ENCODE assay signal across 27 cellular contexts in the genomic region with DNA sequence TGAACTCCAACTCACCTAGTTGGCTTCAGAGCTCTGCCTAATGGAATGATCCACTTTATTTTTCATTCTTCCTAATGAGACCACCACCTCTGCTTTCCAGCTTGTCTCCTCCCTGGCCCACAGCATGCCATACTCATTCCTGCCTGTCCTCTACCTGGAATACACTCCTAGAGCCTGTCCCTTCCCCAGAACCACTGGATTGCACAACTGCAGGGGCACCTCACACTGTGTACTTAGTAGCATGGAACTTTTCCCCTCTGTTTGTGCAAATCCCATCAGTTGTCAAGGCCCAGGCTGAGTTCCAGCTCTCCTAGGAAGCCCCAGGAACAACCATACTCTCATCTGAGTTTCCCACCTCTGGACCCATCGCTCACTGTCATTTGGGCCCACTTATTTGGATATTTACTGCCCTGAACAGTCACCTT.
"Had no signal": no experiment of that assay in that cellular context is flagged by ENCODE, and none has a peak within 500 bp of the region (broad histone marks: within the 10 kb centered on the region; RNA-seq: fewer than 3 reads in every experiment).

No MANE protein-coding gene starts in this region.

- H3K4me2 ChIP-seq: neural progenitor cell had no signal

- H3K27ac ChIP-seq: esophagus squamous epithelium, heart right ventricle, neural progenitor cell, parathyroid adenoma, sigmoid colon, spleen, suprapubic skin, transverse colon, upper lobe of right lung, uterus had no signal

- H2AFZ ChIP-seq: neural progenitor cell, parathyroid adenoma had no signal

- ATAC-seq: heart right ventricle; left colon; naive thymus-derived CD4-positive, alpha-beta T cell; stimulated activated naive CD8-positive, alpha-beta T cell treated with anti-CD3 and anti-CD28 coated beads, Interleukin-15, amount 100 ng/mL, for 72 hours; upper lobe of right lung had no signal

- DNase-seq: effector CD8-positive, alpha-beta T cell; erythroblast; esophagus squamous epithelium; foreskin melanocyte; glutamatergic neuron; heart right ventricle; hypothalamus; immature natural killer cell; islet precursor cell; kidney glomerular epithelial cell; left colon; mesenchymal stem cell; midbrain; naive thymus-derived CD4-positive, alpha-beta T cell; sigmoid colon; spleen; stimulated activated CD4-positive, alpha-beta T cell treated with anti-CD3 and anti-CD28 coated beads, Interleukin-4, amount 100 ng/mL, for 4 hours; stimulated activated naive CD4-positive, alpha-beta T cell; stimulated activated naive CD8-positive, alpha-beta T cell treated with anti-CD3 and anti-CD28 coated beads, Interleukin-15, amount 100 ng/mL, for 72 hours; transverse colon; upper lobe of right lung; uterus had no signal

- H3K9me3 Mint-ChIP-seq: immature natural killer cell; naive thymus-derived CD4-positive, alpha-beta T cell; nephron; neural progenitor cell; stimulated activated naive CD8-positive, alpha-beta T cell treated with anti-CD3 and anti-CD28 coated beads, Interleukin-15, amount 100 ng/mL, for 72 hours had no signal

- H3K4me1 Mint-ChIP-seq: immature natural killer cell, nephron, neural progenitor cell had no signal

- H3K27me3 Mint-ChIP-seq: naive thymus-derived CD4-positive, alpha-beta T cell; progenitor cell of endocrine pancreas; stimulated activated naive CD8-positive, alpha-beta T cell treated with anti-CD3 and anti-CD28 coated beads, Interleukin-15, amount 100 ng/mL, for 72 hours had no signal

- H3K27ac Mint-ChIP-seq: immature natural killer cell; nephron; neural progenitor cell; progenitor cell of endocrine pancreas; stimulated activated naive CD8-positive, alpha-beta T cell treated with anti-CD3 and anti-CD28 coated beads, Interleukin-15, amount 100 ng/mL, for 72 hours had no signal

- H3K4me3 ChIP-seq: esophagus squamous epithelium, heart right ventricle, neural progenitor cell, sigmoid colon, spleen, suprapubic skin, transverse colon, upper lobe of right lung, uterus had no signal

- H3K4me3 Mint-ChIP-seq: immature natural killer cell; naive thymus-derived CD4-positive, alpha-beta T cell; nephron; neural progenitor cell; stimulated activated naive CD8-positive, alpha-beta T cell treated with anti-CD3 and anti-CD28 coated beads, Interleukin-15, amount 100 ng/mL, for 72 hours had no signal

- H3K27me3 ChIP-seq: esophagus squamous epithelium, heart right ventricle, neural progenitor cell, sigmoid colon, spleen, suprapubic skin, transverse colon, upper lobe of right lung, uterus had no signal

- H3K4me1 ChIP-seq: heart right ventricle, neural progenitor cell, parathyroid adenoma, sigmoid colon, spleen, suprapubic skin, upper lobe of right lung, uterus had no signal

- H3K9me3 ChIP-seq: esophagus squamous epithelium, heart right ventricle, sigmoid colon, spleen, suprapubic skin, transverse colon, upper lobe of right lung, uterus had no signal

- H3K36me3 ChIP-seq: uterus had no signal
